ENCODE assay signal across 11 cellular contexts in genomic region chrX:73851014-73852009, GRCh38. TPM values are rescaled to one million over a fixed set of nuclear protein-coding genes. Genes with fewer than 3 reads are reported as not detected.
A peak's percentile ranks its signal among the peaks of the same experiment; 100 is the strongest.
DNase-seq lines count a peak whose midpoint lies in the region; ATAC-seq, FAIRE-seq and TF ChIP-seq lines count a peak whose summit lies in the region.
"Had no signal": no experiment of that assay in that cellular context is flagged by ENCODE, and none has a peak within 500 bp of the region (broad histone marks: within the 10 kb centered on the region; RNA-seq: fewer than 3 reads in every experiment).

No MANE protein-coding gene starts in this region.

- no peak overlapping the region for H2BK20ac ChIP-seq in H1 (ENCODE audit: low read length)

- POLR2A ChIA-PET in H1 (lab: Charles Lee; ENCODE audit: partially characterized antibody) = no interaction called here

- H3K9me3 ChIP-seq in H1 (ENCODE audit: insufficient read depth in 2 of 2, low read depth in 1 of 2, low read length in 1 of 2) = peaks cover 17 to 24% of the 10 kb centered on the region in 2 experiments
- H3K9me3 ChIP-seq: A549 had no signal

- H2BK15ac ChIP-seq in H1 (ENCODE audit: low read length) = no peak overlapping the region

- H3K9ac ChIP-seq in H1 (replicated peaks in 1 of 4; ENCODE audit: extremely low read depth in 1 of 4, low read depth in 3 of 4, low read length in 3 of 4) = no peak overlapping the region

- TF ChIP-seq POLR2A in H1 (IDR thresholded peaks at IDR 0.05; ENCODE audit: control extremely low read depth in 1 of 2, low read depth in 2 of 2, low read length in 2 of 2) = no peak

- no peaks in the 10 kb centered on the region; a peak in 1 of 8 replicates for H3K36me3 ChIP-seq in H1 (ENCODE audit: control insufficient read depth in 2 of 4, insufficient read depth in 4 of 4, low read length in 3 of 4)

- H4K8ac ChIP-seq in H1 (ENCODE audit: extremely low read depth, insufficient read depth, low read length) = no peak overlapping the region

- no peaks in the 10 kb centered on the region for H3K79me2 ChIP-seq in H1 (ENCODE audit: control insufficient read depth in 1 of 2, insufficient read depth in 2 of 2, low read length in 2 of 2)

- FAIRE-seq in H1 (lab: Jason Lieb, UNC) = no peak

- TF ChIP-seq CTCF in H1 (IDR thresholded peaks at IDR 0.05; ENCODE audit: control extremely low read depth in 1 of 3, insufficient read depth in 1 of 3, low read depth in 1 of 3, low read length in 3 of 3) = no peak

- H4K20me1 ChIP-seq in H1 (replicated peaks in 1 of 2; ENCODE audit: control insufficient read depth in 1 of 2, insufficient read depth in 2 of 2, low read length in 2 of 2) = no peaks in the 10 kb centered on the region

- H2BK120ac ChIP-seq in H1 (replicated peaks; ENCODE audit: low read depth, low read length) = no peak overlapping the region

- TF ChIP-seq EP300 in H1 (IDR thresholded peaks at IDR 0.05; ENCODE audit: borderline replicate concordance in 1 of 2, low read depth in 2 of 2, low read length in 2 of 2) = no peak

- H4K5ac ChIP-seq in H1 (ENCODE audit: insufficient read length, low read depth, low read length) = no peak overlapping the region

- no peak for ATAC-seq in GM19035 (IDR thresholded peaks at IDR 0.05; ENCODE audit: unreplicated experiment)

- H3K4me3 ChIP-seq in H1 (ENCODE audit: extremely low read depth in 1 of 4, insufficient read depth in 2 of 4, low read depth in 3 of 4, low read length in 4 of 4) = no peak overlapping the region
- H3K4me3 ChIP-seq: A549 had no signal

- no peaks in the 10 kb centered on the region for H3K23me2 ChIP-seq in H1 (ENCODE audit: low read depth, low read length)

- H3K27me3 ChIP-seq in H1 (replicated peaks in 1 of 4; ENCODE audit: control insufficient read depth in 3 of 4, extremely low read depth in 1 of 4, insufficient read depth in 3 of 4, low read length in 3 of 4) = no peaks in the 10 kb centered on the region

- no peak overlapping the region for H2AK5ac ChIP-seq in H1 (ENCODE audit: low read depth, low read length)

- no peak overlapping the region for H2AFZ ChIP-seq in H1 (ENCODE audit: low read length)

- H3K23ac ChIP-seq in H1 (ENCODE audit: insufficient read length) = no peak overlapping the region

- no peak overlapping the region for H2BK12ac ChIP-seq in H1 (ENCODE audit: low read depth, low read length)

- no peaks in the 10 kb centered on the region for H3K79me1 ChIP-seq in H1 (ENCODE audit: low read depth, low read length)

- in situ Hi-C loops in ACHN (cut with HindIII; ENCODE audit: low pct_ligation_motif_present, low pct_unique_long_range_greater_than_20kb, low sequenced_read_pairs) = no loop called here

- H4K91ac ChIP-seq in H1 (replicated peaks; ENCODE audit: insufficient read length, low read length) = no peak overlapping the region

- H2BK5ac ChIP-seq in H1 (ENCODE audit: low read depth, low read length) = no peak overlapping the region

- no peak overlapping the region for H3K56ac ChIP-seq in H1 (replicated peaks; ENCODE audit: insufficient read length, low read depth, low read length)

- no peak for TF ChIP-seq RAD21 in H1 (IDR thresholded peaks at IDR 0.05 in 1 of 2, conservative IDR thresholded peaks at IDR 0.05 in 1 of 2; ENCODE audit: low read depth in 2 of 2, low read length in 2 of 2)

- CTCF ChIA-PET in H1 (lab: Charles Lee; ENCODE audit: partially characterized antibody) = no interaction called here

- peak; percentile 67 for DNase-seq in activated CD4-positive, CD25-positive, alpha-beta regulatory T cell treated with anti-CD3 and anti-CD28 coated beads, Interleukin-2, amount 50 U/mL, for 72 hours
- no peak for DNase-seq in activated CD4-positive, CD25-positive, alpha-beta regulatory T cell (lab: John Stamatoyannopoulos, UW)
- peak; percentile 68 for DNase-seq in NCI-H1417 treated with DMSO at 0.1 percent for 48 hours (lab: John Stamatoyannopoulos, UW)
- DNase-seq in H1 (ENCODE audit: low read depth in 1 of 2, low spot score in 2 of 2) = no peak
- DNase-seq in stromal cell of bone marrow (ENCODE audit: low read depth) = peak; percentile 75
- DNase-seq in ACHN = no peak
- no peak for DNase-seq in effector CD8-positive, alpha-beta T cell (lab: John Stamatoyannopoulos, UW)

- no peak overlapping the region for H3K14ac ChIP-seq in H1 (ENCODE audit: insufficient read length)

- H3K4ac ChIP-seq in H1 (replicated peaks; ENCODE audit: insufficient read length, low read depth, low read length) = no peak overlapping the region

- WGBS in H1 (ENCODE audit: extremely low coverage in 1 of 2, insufficient coverage in 1 of 2, insufficient read length in 1 of 2, insufficient replicate concordance in 2 of 2, low coverage in 1 of 2, low lambda C conversion rate in 2 of 2, missing lambda C conversion rate in 1 of 2), 2 experiments = 95% methylated on average over 25 of the region's 33 CpGs; no CpG with 5 or more reads in 1 of the 2 experiments

- peaks cover 0 to 11% (median 1%) of the 10 kb centered on the region in 4 experiments; a peak in 1 of 7 replicates for H3K4me1 ChIP-seq in H1 (replicated peaks in 1 of 4; ENCODE audit: control insufficient read depth in 3 of 4, insufficient read depth in 4 of 4, low read length in 3 of 4)
- H3K4me1 ChIP-seq: A549 had no signal

- no peak overlapping the region; the same call in 1 of the 2 replicates for H3K18ac ChIP-seq in H1 (ENCODE audit: extremely low read depth, low read length)

- H3K27ac ChIP-seq in H1 (ENCODE audit: low read depth, low read length) = no peak overlapping the region
- H3K27ac ChIP-seq: A549 had no signal

- H3K4me2 ChIP-seq in H1 (ENCODE audit: insufficient read depth in 1 of 2, low read depth in 2 of 2, low read length in 2 of 2) = no peak overlapping the region
- H3K4me2 ChIP-seq: A549 had no signal

TF ChIP-seq in H1, 55 proteins besides CTCF, POLR2A, EP300 and RAD21:
- TF ChIP-seq YY1 (IDR thresholded peaks at IDR 0.05; ENCODE audit: low read depth, low read length) (0 out of 2 replicates have a peak, but pooled peaks have one; percentile 30), CHD2 (IDR thresholded peaks at IDR 0.05; ENCODE audit: low read length) (no peak)

RNA-seq across cellular contexts. Expression of gene XIST, which starts 1.2 kb away (rescaled TPM):
- total RNA-seq in H1 (2021; fragmentation: NEBNext Ultra II Directional; extraction: Animal tissue kit (Norgen Biotek cat#: 25700)) = 0.04 and 0.19 TPM in 2 replicates
- 0.06 TPM in 2 replicates for polyA plus RNA-seq in H1 (2011; rRNA removed)
- polyA plus RNA-seq in H1 (2011; cell fraction: cytosol; rRNA removed) = 0.45 TPM
- polyA plus RNA-seq in H1 (2011; cell fraction: nucleus; rRNA removed) = 0.67 TPM
- polyA plus RNA-seq in H1 (2012, experiment 1 of 2) = 0.04 to 0.10 TPM (median 0.07 TPM) in 4 replicates
- polyA plus RNA-seq in H1 (2012, experiment 2 of 2) = not detected
- 0.12 TPM for polyA plus RNA-seq in H1 (2013, experiment 1 of 2)
- polyA plus RNA-seq in H1 (2013, experiment 2 of 2) = 0.09 TPM
- 0.24 and 0.66 TPM in 2 replicates for polyA minus RNA-seq in H1 (2011; rRNA and poly(A)+ RNA removed)
- not detected for polyA minus RNA-seq in H1 (2011; cell fraction: cytosol; rRNA and poly(A)+ RNA removed)
- 0.60 TPM for polyA minus RNA-seq in H1 (2011; cell fraction: nucleus; rRNA and poly(A)+ RNA removed)
- total RNA-seq: epithelial cell of proximal tubule, NCI-H460 had no signal

Comparison
In these comparisons a context has a peak if more than half of its experiments do, and no peak if none do; other contexts are left out.
1. DNase-seq: peak in activated CD4-positive, CD25-positive, alpha-beta regulatory T cell treated with anti-CD3 and anti-CD28 coated beads, Interleukin-2, amount 50 U/mL, for 72 hours (single experiment), NCI-H1417 treated with DMSO at 0.1 percent for 48 hours (single experiment) and stromal cell of bone marrow (single experiment); none in activated CD4-positive, CD25-positive, alpha-beta regulatory T cell (0 of 4), H1 (0 of 2), ACHN (single experiment) and effector CD8-positive, alpha-beta T cell (single experiment).